24 cellular contexts compared by ENCODE assay signal in the genomic region with DNA sequence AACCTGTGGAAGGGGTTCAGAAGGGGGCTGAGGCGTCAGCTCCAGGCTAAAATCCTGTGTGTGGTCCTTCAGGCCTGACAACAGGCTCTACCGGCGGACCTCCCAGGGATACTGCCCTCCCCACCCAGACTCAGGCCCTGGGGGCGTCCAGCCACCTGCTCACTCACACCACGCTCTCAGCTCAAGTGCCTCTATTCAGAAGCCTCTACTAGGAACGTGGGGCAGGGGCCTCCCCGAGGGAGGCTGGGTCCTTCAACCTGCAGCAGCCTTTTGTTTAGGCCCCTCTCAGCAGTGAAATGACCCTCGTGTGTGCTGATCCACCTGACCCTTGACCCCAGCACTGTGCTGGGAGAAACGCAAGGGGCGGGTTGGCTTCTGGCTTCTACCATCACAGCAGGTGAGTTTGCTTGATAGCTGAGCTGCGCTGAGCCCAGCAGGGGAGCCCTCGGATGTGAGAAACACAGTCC. TPM values are rescaled to one million over a fixed set of nuclear protein-coding genes. Genes with fewer than 3 reads are reported as not detected.
A peak's percentile ranks its signal among the peaks of the same experiment; 100 is the strongest.
DNase-seq lines count a peak whose midpoint lies in the region; ATAC-seq and TF ChIP-seq lines count a peak whose summit lies in the region.
"Had no signal": no experiment of that assay in that cellular context is flagged by ENCODE, and none has a peak within 500 bp of the region (broad histone marks: within the 10 kb centered on the region; RNA-seq: fewer than 3 reads in every experiment).

No MANE protein-coding gene starts in this region.

- no peak overlapping the region for H2BK5ac ChIP-seq in neuronal stem cell (ENCODE audit: low read length)

- no peaks in the 10 kb centered on the region for H3K79me1 ChIP-seq in neuronal stem cell (ENCODE audit: low read depth, low read length)

- no peak overlapping the region for H2BK120ac ChIP-seq in neuronal stem cell (ENCODE audit: low read depth, low read length)

- no peaks in the 10 kb centered on the region for H3K9me3 Mint-ChIP-seq in immature natural killer cell
- H3K9me3 Mint-ChIP-seq: activated T-helper 2 cell treated with anti-CD3 and anti-CD28 coated beads, Interferon-gamma antibody, Interleukin-2, Interleukin-4, amounts not matched to agents 10 μg/mL and 5 μg/mL and 100 μg/mL, durations not matched to agents 14 hours and 24 hours and 36 hours; neural crest cell; stimulated activated naive B cell treated with anti-CD40 and anti-IgM and Interleukin-4, amounts not matched to agents 10 μg/mL and 1 μg/mL and 100 μg/mL, for 72 hours had no signal

- no peak overlapping the region for H4K8ac ChIP-seq in neuronal stem cell (ENCODE audit: low read depth, low read length)

- POLR2A ChIA-PET in HEK293 (lab: Yijun Ruan, JAX): interaction anchor here (0.5 kb wide), 1 partner anchor 140 kb away, joined by 7 read pairs; no protein-coding TSS in a partner anchor

- H3K4me3 ChIP-seq in HEK293 (ENCODE audit: low read depth, low read length) (no peak overlapping the region), neuronal stem cell (ENCODE audit: low read length in 2 of 2) (no peak overlapping the region), thyroid gland (replicated peaks in 1 of 3) (no peak overlapping the region)
- H3K4me3 ChIP-seq: prostate gland, SK-N-MC, skin epidermis, thoracic aorta had no signal

- no peaks in the 10 kb centered on the region for H3K4me1 Mint-ChIP-seq in immature natural killer cell
- H3K4me1 Mint-ChIP-seq: stimulated activated naive B cell treated with anti-CD40 and anti-IgM and Interleukin-4, amounts not matched to agents 10 μg/mL and 1 μg/mL and 100 μg/mL, for 72 hours; T-helper 17 cell had no signal

- CTCF ChIA-PET in HEK293 (lab: Yijun Ruan, JAX): no interaction called here

- no peak overlapping the region for H3K4me3 Mint-ChIP-seq in immature natural killer cell
- H3K4me3 Mint-ChIP-seq: neural crest cell; stimulated activated naive B cell treated with anti-CD40 and anti-IgM and Interleukin-4, amounts not matched to agents 10 μg/mL and 1 μg/mL and 100 μg/mL, for 72 hours; T-helper 17 cell had no signal

- no peak overlapping the region for H2AK5ac ChIP-seq in neuronal stem cell (ENCODE audit: low read depth, low read length)

- no peak for TF ChIP-seq POLR2A in thyroid gland (IDR thresholded peaks at IDR 0.05)

- no peak overlapping the region for H3K23ac ChIP-seq in neuronal stem cell (ENCODE audit: low read depth, low read length, poor library complexity)

- no peak for ATAC-seq in GM21723 (IDR thresholded peaks at IDR 0.05; ENCODE audit: unreplicated experiment)
- ATAC-seq: stimulated activated naive B cell treated with anti-CD40 and anti-IgM and Interleukin-4, amounts not matched to agents 10 μg/mL and 1 μg/mL and 100 μg/mL, for 72 hours; T-helper 17 cell had no signal

- no peak overlapping the region for H3K27ac ChIP-seq in HEK293 (ENCODE audit: extremely low read depth, low read depth, low read length)
- H3K27ac ChIP-seq in neuronal stem cell (replicated peaks; ENCODE audit: low read length): no peak overlapping the region
- no peak overlapping the region for H3K27ac ChIP-seq in thyroid gland
- H3K27ac ChIP-seq: KMS-11, prostate gland, SK-N-MC, skin epidermis, thoracic aorta had no signal

- H3K9ac ChIP-seq in neuronal stem cell (ENCODE audit: low read depth, low read length, poor library complexity): no peak overlapping the region
- H3K9ac ChIP-seq: KMS-11 had no signal

- H3K36me3 Mint-ChIP-seq in immature natural killer cell: no peaks in the 10 kb centered on the region
- H3K36me3 Mint-ChIP-seq: stimulated activated naive B cell treated with anti-CD40 and anti-IgM and Interleukin-4, amounts not matched to agents 10 μg/mL and 1 μg/mL and 100 μg/mL, for 72 hours had no signal

- WGBS in neuronal stem cell (ENCODE audit: extremely low coverage in 2 of 2, insufficient read length in 2 of 2, insufficient replicate concordance in 1 of 2), 2 donors: no CpG with 5 or more reads among the region's 12 CpGs
- 47 to 61% methylated on average over 11 of the region's 12 CpGs for WGBS in thyroid gland, 2 donors

- H3K36me3 ChIP-seq in HEK293 (ENCODE audit: control insufficient read depth in 2 of 2, insufficient read depth in 1 of 2, low read length in 2 of 2) (no peaks in the 10 kb centered on the region; a peak in 1 of 3 replicates), neuronal stem cell (replicated peaks in 1 of 2; ENCODE audit: control insufficient read depth in 2 of 2, insufficient read depth in 2 of 2, low read length in 2 of 2) (no peaks in the 10 kb centered on the region), thyroid gland (peaks cover 0 to 7% of the 10 kb centered on the region in 2 donors)
- H3K36me3 ChIP-seq: prostate gland, thoracic aorta had no signal

- no peak overlapping the region for H2BK12ac ChIP-seq in neuronal stem cell (ENCODE audit: low read length)

- H3K27me3 ChIP-seq in neuronal stem cell (ENCODE audit: control insufficient read depth in 3 of 3, insufficient read depth in 3 of 3, low read depth in 1 of 3, low read length in 3 of 3) (peaks cover 0 to 25% (median 14%) of the 10 kb centered on the region in 3 experiments), thyroid gland (no peaks in the 10 kb centered on the region)

- H3K27me3 Mint-ChIP-seq in immature natural killer cell (ENCODE audit: low read depth in 3 of 3): peaks cover 0 to 9% (median 5%) of the 10 kb centered on the region in 3 donors

- no peak overlapping the region for H3K4me2 ChIP-seq in neuronal stem cell (ENCODE audit: insufficient read depth, low read length, poor library complexity, severe bottlenecking)
- H3K4me2 ChIP-seq: KMS-11 had no signal

- no peak overlapping the region for H2BK15ac ChIP-seq in neuronal stem cell (ENCODE audit: low read length)

- TF ChIP-seq CTCF in HEK293 (tag by site-specific recombination; IDR thresholded peaks at IDR 0.05) (no peak), thyroid gland (IDR thresholded peaks at IDR 0.05) (no peak)

- peak; percentile 19 for DNase-seq in NCI-H2029 treated with DMSO at 0.1 percent for 48 hours (lab: John Stamatoyannopoulos, UW)
- peak; percentile 27 for DNase-seq in NCI-H748 treated with DMSO at 0.1 percent for 48 hours (lab: John Stamatoyannopoulos, UW)
- peak; percentile 56 for DNase-seq in neuronal stem cell (ENCODE audit: low spot score)
- no peak for DNase-seq in DMS153 (lab: John Stamatoyannopoulos, UW)
- no peak for DNase-seq in immature natural killer cell
- no peak for DNase-seq in thyroid gland
- DNase-seq: activated CD4-positive, alpha-beta T cell treated with anti-CD3 and anti-CD28 coated beads, Interleukin-2, amount 50 U/mL, for 1 hour; cerebellar nuclear complex; erythroblast; foreskin fibroblast; GDM1; NCI-H2171 treated with DMSO at 0.1 percent for 48 hours; stimulated activated CD4-positive, alpha-beta T cell treated with anti-CD3 and anti-CD28 coated beads, Interleukin-2, amount 100 ng/mL, for 24 hours; stimulated activated naive B cell treated with anti-CD40 and anti-IgM and Interleukin-4, amounts not matched to agents 10 μg/mL and 1 μg/mL and 100 μg/mL, for 72 hours; T-helper 17 cell had no signal

- no peak overlapping the region for H3K4ac ChIP-seq in neuronal stem cell (ENCODE audit: low read length)

- no peak overlapping the region for H3K18ac ChIP-seq in neuronal stem cell (ENCODE audit: low read length)

- H3K9me3 ChIP-seq in HEK293 (ENCODE audit: control insufficient read depth, insufficient read depth, low read depth, low read length): no peaks in the 10 kb centered on the region
- no peaks in the 10 kb centered on the region for H3K9me3 ChIP-seq in neuronal stem cell (replicated peaks in 1 of 2; ENCODE audit: control insufficient read depth in 2 of 2, insufficient read depth in 1 of 2, low read depth in 1 of 2, low read length in 2 of 2)
- H3K9me3 ChIP-seq in thyroid gland: no peaks in the 10 kb centered on the region
- H3K9me3 ChIP-seq: prostate gland, thoracic aorta had no signal

- intact Hi-C loops in thyroid gland (cut with DNase I): no loop called here

- H3K4me1 ChIP-seq in HEK293 (ENCODE audit: control insufficient read depth, insufficient read depth, low read length) (no peaks in the 10 kb centered on the region), neuronal stem cell (ENCODE audit: control insufficient read depth in 2 of 2, insufficient read depth in 1 of 2, low read depth in 1 of 2, low read length in 2 of 2) (peaks cover 9 to 14% of the 10 kb centered on the region in 2 donors), thyroid gland (no peaks in the 10 kb centered on the region)
- H3K4me1 ChIP-seq: prostate gland had no signal

- H4K91ac ChIP-seq in neuronal stem cell (ENCODE audit: low read depth, low read length, poor library complexity): no peak overlapping the region

- H3K14ac ChIP-seq in neuronal stem cell (ENCODE audit: low read length): no peak overlapping the region

- H2AFZ ChIP-seq in neuronal stem cell (ENCODE audit: low read length): no peak overlapping the region

- no peak overlapping the region for H3K27ac Mint-ChIP-seq in immature natural killer cell
- H3K27ac Mint-ChIP-seq: activated T-helper 2 cell treated with anti-CD3 and anti-CD28 coated beads, Interferon-gamma antibody, Interleukin-2, Interleukin-4, amounts not matched to agents 10 μg/mL and 5 μg/mL and 100 μg/mL, durations not matched to agents 14 hours and 24 hours and 36 hours; stimulated activated naive B cell treated with anti-CD40 and anti-IgM and Interleukin-4, amounts not matched to agents 10 μg/mL and 1 μg/mL and 100 μg/mL, for 72 hours; T-helper 17 cell had no signal

TF ChIP-seq in HEK293, 187 proteins besides CTCF, POLR2A, EP300 and RAD21:
- TF ChIP-seq OSR2 (tag by site-specific recombination; IDR thresholded peaks at IDR 0.05): peak; percentile 30; the same call in 1 of the 2 replicates
- peak; percentile 87 for TF ChIP-seq ZIC2 (tag by site-specific recombination; IDR thresholded peaks at IDR 0.05)
- no peak for TF ChIP-seq ZNF623 (tag by site-specific recombination; IDR thresholded peaks at IDR 0.05)

RNA-seq across cellular contexts. Expression of a gene that starts 10.6 kb away (rescaled TPM):
- 0.77 TPM for polyA plus RNA-seq in neuronal stem cell (2013, experiment 1 of 2)
- polyA plus RNA-seq in neuronal stem cell (2013, experiment 2 of 2): 0.65 TPM
- polyA plus RNA-seq in immature natural killer cell: under 1 TPM in 1 of 3 donors, not detected in 2; 0.33 TPM
- total RNA-seq in thyroid gland: 10 to 100 TPM in 3 of 4 donors, 1 to 10 TPM in 1; 6.7 to 31.7 (median 22.3) TPM
- total RNA-seq: activated T-helper 2 cell treated with anti-CD3 and anti-CD28 coated beads, Interferon-gamma antibody, Interleukin-2, Interleukin-4, amounts not matched to agents 10 μg/mL and 5 μg/mL and 100 μg/mL, durations not matched to agents 14 hours and 24 hours and 36 hours had no signal

Comparison
In these comparisons a context has a peak if more than half of its experiments do, and no peak if none do; other contexts are left out.
1. DNase-seq: peak in NCI-H2029 treated with DMSO at 0.1 percent for 48 hours (single experiment), NCI-H748 treated with DMSO at 0.1 percent for 48 hours (single experiment) and neuronal stem cell (single experiment); none in DMS153 (single experiment), immature natural killer cell (0 of 3) and thyroid gland (0 of 2).